Comparison of ENCODE assay signal across 7 cellular contexts in the genomic region with DNA sequence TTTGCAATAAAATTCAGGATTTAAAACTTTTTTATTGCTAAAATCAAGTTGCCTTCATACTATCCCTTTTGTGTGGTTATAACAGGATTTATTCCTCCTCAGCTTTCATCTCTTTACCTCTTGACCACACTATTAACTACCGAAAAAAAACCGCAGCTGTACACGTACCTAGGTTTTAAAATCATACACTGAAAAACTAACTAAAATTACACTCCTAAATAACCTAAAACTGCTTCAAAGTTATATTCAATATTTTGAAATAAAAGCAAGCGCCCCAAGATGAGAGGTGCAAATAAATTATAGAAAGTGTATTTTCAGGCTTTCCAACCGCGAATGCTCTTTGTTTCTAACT. TPM values are rescaled to one million over a fixed set of nuclear protein-coding genes. Genes with fewer than 3 reads are reported as not detected.
DNase-seq lines count a peak whose midpoint lies in the region; ATAC-seq and TF ChIP-seq lines count a peak whose summit lies in the region.

No MANE protein-coding gene starts in this region.

- H3K4me3 ChIP-seq in H7 (ENCODE audit: insufficient read depth, low read depth, low read length) (peak overlapping the region; percentile 76), RWPE2 (ENCODE audit: severe bottlenecking) (peak overlapping the region; percentile 91), fibroblast of mammary gland (ENCODE audit: control insufficient read depth, low read depth, low read length) (peak overlapping the region; percentile 82), skeletal muscle satellite cell (ENCODE audit: low read length) (peak overlapping the region; percentile 98)

- H3K27ac ChIP-seq in RWPE2 (ENCODE audit: poor library complexity, severe bottlenecking), result no peak overlapping the region

- no peaks in the 10 kb centered on the region for H3K9me3 ChIP-seq in RWPE2 (ENCODE audit: severe bottlenecking)
- no peaks in the 10 kb centered on the region for H3K9me3 ChIP-seq in skeletal muscle satellite cell (replicated peaks; ENCODE audit: low read length)

- H3K9ac ChIP-seq in skeletal muscle satellite cell (ENCODE audit: low read depth, low read length), result peak overlapping the region; percentile 84

- H3K36me3 ChIP-seq in H7 (replicated peaks; ENCODE audit: control insufficient read depth, insufficient read depth, low read length) (no peaks in the 10 kb centered on the region), RWPE2 (ENCODE audit: low read depth) (no peaks in the 10 kb centered on the region), skeletal muscle satellite cell (ENCODE audit: insufficient read depth, low read length) (no peaks in the 10 kb centered on the region)

- H3K27me3 ChIP-seq in H7 (ENCODE audit: control insufficient read depth, insufficient read depth, low read length) (no peaks in the 10 kb centered on the region; the same call in 1 of the 2 replicates), RWPE2 (ENCODE audit: insufficient read depth, poor library complexity, severe bottlenecking) (no peaks in the 10 kb centered on the region), skeletal muscle satellite cell (ENCODE audit: control insufficient read depth, insufficient read depth, low read length) (no peaks in the 10 kb centered on the region)

- no peak for TF ChIP-seq CTCF in RWPE2 (IDR thresholded peaks at IDR 0.05; ENCODE audit: poor library complexity, severe bottlenecking)
- no peak for TF ChIP-seq CTCF in fibroblast of mammary gland (conservative IDR thresholded peaks at IDR 0.05; ENCODE audit: control insufficient read depth, insufficient read depth, low read depth, low read length)

- no peaks in the 10 kb centered on the region for H3K4me1 ChIP-seq in RWPE2 (ENCODE audit: insufficient read depth, poor library complexity, severe bottlenecking)
- peaks cover 5% of the 10 kb centered on the region for H3K4me1 ChIP-seq in skeletal muscle satellite cell (ENCODE audit: control insufficient read depth, insufficient read depth, low read length)

- DNase-seq in H7 (no peak), RWPE2 (ENCODE audit: low spot score) (no peak), fibroblast of mammary gland (ENCODE audit: low read depth) (no peak), GM03348 (ENCODE audit: low spot score) (no peak), LoVo (ENCODE audit: low spot score) (no peak)

- H3K4me2 ChIP-seq in skeletal muscle satellite cell (ENCODE audit: low read length), result peak overlapping the region; percentile 100

- no peak for ATAC-seq in RWPE2 (ENCODE audit: low read depth)
- no peak for ATAC-seq in HG02840 (IDR thresholded peaks at IDR 0.05; ENCODE audit: low FRiP score, unreplicated experiment)

RNA-seq across cellular contexts. Expression of gene MPC1, which starts 1.4 kb away (rescaled TPM):
- total RNA-seq in H7 (2014; rRNA removed; shearing (Covaris generic)), result 6.8 and 15.2 TPM in 2 replicates
- total RNA-seq in skeletal muscle satellite cell (2012; rRNA removed), result 27.1 and 33.2 TPM in 2 replicates

RNA-seq across cellular contexts. Expression of gene SFT2D1, which starts 39.0 kb away (rescaled TPM):
- total RNA-seq in H7 (2014; rRNA removed; shearing (Covaris generic)), result 50.1 and 58.0 TPM in 2 replicates
- total RNA-seq in skeletal muscle satellite cell (2012; rRNA removed), result 36.2 and 44.1 TPM in 2 replicates
